Comparison of ENCODE assay signal across 10 cellular contexts in the genomic region with DNA sequence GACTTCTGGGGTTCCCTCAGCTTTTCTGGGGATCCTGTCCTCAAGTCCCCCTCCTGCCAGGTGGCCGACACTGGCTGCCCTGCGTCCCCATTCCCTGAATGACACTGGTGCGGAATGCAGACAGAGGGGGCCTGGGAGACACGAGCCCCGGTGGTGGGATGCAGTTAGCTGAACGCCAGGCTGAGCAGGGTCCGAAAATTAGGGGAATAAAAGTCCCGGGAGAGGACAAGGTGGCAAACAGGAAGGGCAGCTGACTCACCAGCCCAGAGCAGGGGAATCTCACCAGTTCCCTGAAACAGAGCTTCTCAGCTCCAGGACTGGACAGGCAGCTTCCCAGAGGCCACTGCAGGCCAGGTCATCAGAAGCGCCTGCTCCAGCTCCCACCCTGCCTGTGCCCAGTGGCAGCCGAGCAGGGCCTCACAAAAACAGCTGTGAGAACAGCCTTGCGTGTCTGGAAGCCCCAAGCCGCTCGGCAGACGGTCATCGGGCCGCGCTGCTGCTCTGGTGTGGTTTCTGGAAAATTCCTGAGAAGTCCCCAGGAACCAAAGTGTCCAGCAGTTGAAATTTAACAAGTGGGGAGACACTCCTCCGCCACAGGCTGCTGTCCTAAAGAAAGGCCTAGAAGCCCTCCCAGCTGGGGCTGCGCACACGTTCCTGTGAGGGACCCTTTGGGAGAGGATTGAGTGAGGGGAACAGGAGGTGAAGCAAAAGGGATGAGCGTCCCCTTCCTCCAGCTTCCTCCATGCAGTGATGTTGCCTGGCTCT. TPM values are rescaled to one million over a fixed set of nuclear protein-coding genes. Genes with fewer than 3 reads are reported as not detected.
A peak's percentile ranks its signal among the peaks of the same experiment; 100 is the strongest.
DNase-seq lines count a peak whose midpoint lies in the region; ATAC-seq and TF ChIP-seq lines count a peak whose summit lies in the region.
"Had no signal": no experiment of that assay in that cellular context is flagged by ENCODE, and none has a peak within 500 bp of the region (broad histone marks: within the 10 kb centered on the region; RNA-seq: fewer than 3 reads in every experiment).

No MANE protein-coding gene starts in this region.

- H3K9ac ChIP-seq in PC-3 (ENCODE audit: low read length) = no peak overlapping the region
- no peak overlapping the region for H3K9ac ChIP-seq in endodermal cell (ENCODE audit: extremely low read depth, low read length, poor library complexity, severe bottlenecking)

- 0 out of 2 replicates have a peak overlapping the region, but pooled peaks have one; percentile 43 for H3K4me2 ChIP-seq in DOHH2 (ENCODE audit: low read length)
- H3K4me2 ChIP-seq in PC-3 (ENCODE audit: low read length) = no peak overlapping the region

- H4K20me1 ChIP-seq in DOHH2 (ENCODE audit: control insufficient read depth, insufficient read depth, low read depth, low read length) = no peaks in the 10 kb centered on the region
- no peaks in the 10 kb centered on the region for H4K20me1 ChIP-seq in PC-3 (ENCODE audit: low read length)

- H3K4me1 ChIP-seq in DOHH2 (ENCODE audit: control insufficient read depth, low read length) = peaks cover 90% of the 10 kb centered on the region
- peaks cover 12% of the 10 kb centered on the region for H3K4me1 ChIP-seq in PC-3 (ENCODE audit: insufficient read depth, low read length)
- no peaks in the 10 kb centered on the region for H3K4me1 ChIP-seq in endodermal cell (ENCODE audit: control insufficient read depth, insufficient read depth, low read length)

- no peak overlapping the region for H2AFZ ChIP-seq in PC-3 (ENCODE audit: low read length)

- H3K27ac ChIP-seq in DOHH2 (ENCODE audit: low read depth, low read length) = peak overlapping the region; percentile 83; the same call in 1 of the 2 replicates
- no peak overlapping the region for H3K27ac ChIP-seq in PC-3 (ENCODE audit: low read length)
- H3K27ac ChIP-seq in endodermal cell (ENCODE audit: low read depth, low read length) = peak overlapping the region; percentile 38

- peak; percentile 51 for DNase-seq in PC-3
- peak; percentile 51 for DNase-seq in endodermal cell
- DNase-seq in osteocyte (ENCODE audit: extremely low spot score, unreplicated experiment) = peak; percentile 94
- DNase-seq in RKO (ENCODE audit: low spot score) = no peak
- DNase-seq in SKM-1 (lab: John Stamatoyannopoulos, UW; ENCODE audit: unreplicated experiment) = no peak
- DNase-seq: cerebellar nuclear complex, naive B cell had no signal

- H3K27me3 Mint-ChIP-seq in endodermal cell (ENCODE audit: insufficient read depth) (no peaks in the 10 kb centered on the region), osteocyte (ENCODE audit: unreplicated experiment) (no peaks in the 10 kb centered on the region)

- CTCF ChIA-PET in PC-3 (lab: Charles Lee) = interaction anchor here (0.6 kb wide), 1 partner anchor 51 kb away, joined by 3 read pairs; no protein-coding TSS in a partner anchor

- intact Hi-C loops in PC-3 (cut with micrococcal nuclease) = no loop called here

- WGBS in endodermal cell (ENCODE audit: insufficient coverage in 1 of 2, insufficient read length in 1 of 2), 2 experiments = 86 to 90% methylated on average over 15 to 21 of the region's 21 CpGs

- H3K79me2 ChIP-seq in DOHH2 (ENCODE audit: control insufficient read depth, low read length) = peaks cover 17% of the 10 kb centered on the region
- H3K79me2 ChIP-seq in PC-3 (ENCODE audit: low read length) = no peaks in the 10 kb centered on the region

- no peak overlapping the region for H3K4me3 Mint-ChIP-seq in endodermal cell
- H3K4me3 Mint-ChIP-seq in osteocyte (ENCODE audit: unreplicated experiment) = peak overlapping the region; percentile 47
- H3K4me3 Mint-ChIP-seq: naive B cell had no signal

- ATAC-seq in PC-3 (peak; percentile 81), HG03159 (IDR thresholded peaks at IDR 0.05; ENCODE audit: unreplicated experiment) (no peak), HG02840 (IDR thresholded peaks at IDR 0.05; ENCODE audit: low FRiP score, unreplicated experiment) (no peak)

- H3K9me2 ChIP-seq in DOHH2 (replicated peaks; ENCODE audit: control insufficient read depth, low read length) = no peaks in the 10 kb centered on the region
- no peaks in the 10 kb centered on the region for H3K9me2 ChIP-seq in PC-3 (replicated peaks; ENCODE audit: low read length)

- peaks cover 24% of the 10 kb centered on the region for H3F3A ChIP-seq in DOHH2 (ENCODE audit: control insufficient read depth, insufficient read depth)
- H3F3A ChIP-seq in PC-3 (ENCODE audit: low read length, unreplicated experiment) = no peaks in the 10 kb centered on the region

- H3K4me3 ChIP-seq in DOHH2 (ENCODE audit: low read length) (no peak overlapping the region), PC-3 (ENCODE audit: low read length) (no peak overlapping the region), endodermal cell (ENCODE audit: low read length) (no peak overlapping the region)

- POLR2A ChIA-PET in PC-3 (lab: Charles Lee; ENCODE audit: unreplicated experiment) = no interaction called here

- H3K27ac Mint-ChIP-seq in endodermal cell (no peak overlapping the region), osteocyte (ENCODE audit: unreplicated experiment) (peak overlapping the region; percentile 99)

- H3K27me3 ChIP-seq in DOHH2 (ENCODE audit: control insufficient read depth, low read length) = no peaks in the 10 kb centered on the region
- no peaks in the 10 kb centered on the region for H3K27me3 ChIP-seq in PC-3 (ENCODE audit: low read length)
- peaks cover 12% of the 10 kb centered on the region for H3K27me3 ChIP-seq in endodermal cell (ENCODE audit: control insufficient read depth, insufficient read depth, low read length, poor library complexity, severe bottlenecking)

- H3K9me3 ChIP-seq in DOHH2 (ENCODE audit: control insufficient read depth, insufficient read depth, low read length) = no peaks in the 10 kb centered on the region
- H3K9me3 ChIP-seq in PC-3 (ENCODE audit: low read length) = no peaks in the 10 kb centered on the region
- H3K9me3 ChIP-seq in endodermal cell (ENCODE audit: control insufficient read depth, low read length) = no peaks in the 10 kb centered on the region

- no peaks in the 10 kb centered on the region for H3K36me3 Mint-ChIP-seq in endodermal cell (ENCODE audit: low read depth)
- peaks cover 5% of the 10 kb centered on the region for H3K36me3 Mint-ChIP-seq in osteocyte (ENCODE audit: unreplicated experiment)
- H3K36me3 Mint-ChIP-seq: naive B cell had no signal

- H3K4me1 Mint-ChIP-seq in endodermal cell (peaks cover 7% of the 10 kb centered on the region), osteocyte (ENCODE audit: unreplicated experiment) (peaks cover 64% of the 10 kb centered on the region)

- TF ChIP-seq CTCF in DOHH2 (IDR thresholded peaks at IDR 0.05; ENCODE audit: low read depth, low read length, poor library complexity, severe bottlenecking) (no peak), PC-3 (conservative IDR thresholded peaks at IDR 0.05; ENCODE audit: low read depth, low read length) (no peak), endodermal cell (conservative IDR thresholded peaks at IDR 0.05) (no peak), osteocyte (IDR thresholded peaks at IDR 0.05) (no peak)

- H3K9me3 Mint-ChIP-seq in endodermal cell (no peaks in the 10 kb centered on the region), osteocyte (ENCODE audit: unreplicated experiment) (no peaks in the 10 kb centered on the region)
- H3K9me3 Mint-ChIP-seq: naive B cell had no signal

- H3K36me3 ChIP-seq in DOHH2 (ENCODE audit: control insufficient read depth, low read length) (peaks cover 7% of the 10 kb centered on the region), PC-3 (ENCODE audit: low read depth, low read length) (no peaks in the 10 kb centered on the region), endodermal cell (ENCODE audit: control insufficient read depth, insufficient read depth, low read length) (no peaks in the 10 kb centered on the region)

- no TSS peak for BruUV-seq in PC-3 (replicated peaks; lab: Mats Ljungman, UMichigan)

RNA-seq across cellular contexts. Expression of a gene that starts 47.6 kb away (rescaled TPM):
- total RNA-seq in PC-3 (2014; rRNA removed) = 31.3 and 42.1 TPM in 2 replicates
- total RNA-seq in endodermal cell = 10 to 100 TPM; 38.6 to 53.7 TPM
- 41.4 TPM for polyA plus RNA-seq in endodermal cell (2013, experiment 1 of 2)
- polyA plus RNA-seq in endodermal cell (2013, experiment 2 of 2) = 38.3 TPM
- total RNA-seq in osteocyte = 70.0 and 81.4 TPM in 2 replicates

Comparison
In these comparisons a context has a peak if more than half of its experiments do, and no peak if none do; other contexts are left out.
1. DNase-seq: peak in PC-3 (single experiment), endodermal cell (single experiment) and osteocyte (single experiment); none in RKO (single experiment) and SKM-1 (single experiment).